In the genomic region with DNA sequence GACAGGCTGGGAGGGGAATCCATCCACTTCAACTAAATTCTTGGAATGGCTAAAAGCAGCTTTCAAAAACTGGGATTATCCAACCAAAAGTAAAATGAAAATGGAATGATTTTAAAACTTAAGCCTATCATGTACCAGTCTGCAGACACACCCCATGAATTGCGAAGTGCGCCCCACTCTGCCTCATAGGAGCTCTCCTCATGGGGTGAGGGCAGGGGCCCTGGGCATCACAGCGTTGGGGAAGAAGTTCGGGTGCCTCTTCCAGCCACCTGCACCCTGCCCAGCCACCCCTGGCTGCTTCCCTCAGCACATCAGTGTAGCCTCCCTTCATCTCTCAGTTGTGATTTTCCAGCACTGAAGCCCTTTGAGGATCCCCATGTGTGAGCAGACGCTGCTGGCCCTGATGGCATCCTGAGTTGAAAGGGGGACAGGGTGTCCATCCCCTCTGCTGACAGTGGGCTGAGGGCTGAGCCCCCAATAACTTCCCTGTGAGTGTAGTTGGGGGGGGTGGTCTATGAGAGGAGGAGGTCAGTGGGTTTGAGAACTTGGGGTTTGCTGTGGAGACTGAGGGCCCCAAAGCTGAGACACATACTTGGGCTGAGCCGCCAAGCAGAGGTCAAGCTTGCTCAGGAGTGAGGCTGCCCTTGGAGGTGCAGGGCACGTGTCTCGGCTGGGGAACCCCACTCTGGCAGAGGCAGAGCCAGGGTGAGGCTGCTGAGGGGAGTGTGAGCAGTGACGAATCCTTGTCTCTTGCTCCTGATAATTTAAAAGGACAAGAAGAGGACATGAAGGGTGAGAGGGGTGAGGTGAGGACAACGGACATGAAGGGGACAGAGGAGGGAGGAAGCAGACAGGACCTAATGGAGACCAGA, we compare ENCODE assay signal across 24 cellular contexts.
"Had no signal": no experiment of that assay in that cellular context is flagged by ENCODE, and none has a peak within 500 bp of the region (broad histone marks: within the 10 kb centered on the region; RNA-seq: fewer than 3 reads in every experiment).

No MANE protein-coding gene starts in this region.

- H3K27ac Mint-ChIP-seq: memory B cell; mesothelial cell of epicardium; stimulated activated memory B cell treated with anti-CD40 and anti-IgM and Interleukin-4, amounts not matched to agents 10 μg/mL and 1 μg/mL and 100 μg/mL, for 72 hours had no signal

- H3K4me3 ChIP-seq: coronary artery, esophagus muscularis mucosa, gastroesophageal sphincter, heart left ventricle, hepatocyte, lung, prostate gland, right atrium auricular region, thoracic aorta, tibial nerve, upper lobe of left lung, uterus had no signal

- H3K9me3 ChIP-seq: prostate gland, uterus had no signal

- H3K4me3 Mint-ChIP-seq: memory B cell; mesothelial cell of epicardium; naive thymus-derived CD4-positive, alpha-beta T cell; stimulated activated memory B cell treated with anti-CD40 and anti-IgM and Interleukin-4, amounts not matched to agents 10 μg/mL and 1 μg/mL and 100 μg/mL, for 72 hours had no signal

- DNase-seq: dermis blood vessel endothelial cell; effector memory CD4-positive, alpha-beta T cell; foreskin keratinocyte; heart left ventricle; naive thymus-derived CD4-positive, alpha-beta T cell; stimulated activated CD4-positive, alpha-beta T cell treated with anti-CD3 and anti-CD28 coated beads, Interleukin-4, amount 100 ng/mL, for 4 hours; stimulated activated naive CD8-positive, alpha-beta T cell treated with anti-CD3 and anti-CD28 coated beads, Interleukin-15, Interleukin-2, amounts not matched to agents 100 U/mL and 50 U/mL, for 24 hours; upper lobe of left lung; uterus had no signal

- H3K27me3 ChIP-seq: foreskin keratinocyte, hepatocyte, right atrium auricular region, upper lobe of left lung, uterus had no signal

- H3K9ac ChIP-seq: parathyroid adenoma had no signal

- H3K36me3 ChIP-seq: esophagus muscularis mucosa, gastroesophageal sphincter, heart left ventricle, prostate gland, right atrium auricular region, thoracic aorta, tibial nerve, upper lobe of left lung, uterus had no signal

- H3K4me1 ChIP-seq: esophagus muscularis mucosa, foreskin keratinocyte, gastroesophageal sphincter, heart left ventricle, parathyroid adenoma, prostate gland, right atrium auricular region, tibial nerve, upper lobe of left lung, uterus had no signal

- H2AFZ ChIP-seq: hepatocyte, parathyroid adenoma had no signal

- H3K27ac ChIP-seq: coronary artery, esophagus muscularis mucosa, foreskin keratinocyte, gastroesophageal sphincter, heart left ventricle, hepatocyte, parathyroid adenoma, prostate gland, right atrium auricular region, thoracic aorta, tibial nerve, upper lobe of left lung, uterus had no signal

- H3K79me2 ChIP-seq: hepatocyte, parathyroid adenoma had no signal

- H3K36me3 Mint-ChIP-seq: memory B cell; mesothelial cell of epicardium; stimulated activated memory B cell treated with anti-CD40 and anti-IgM and Interleukin-4, amounts not matched to agents 10 μg/mL and 1 μg/mL and 100 μg/mL, for 72 hours had no signal

- H3K4me1 Mint-ChIP-seq: memory B cell; mesothelial cell of epicardium; naive thymus-derived CD4-positive, alpha-beta T cell; stimulated activated memory B cell treated with anti-CD40 and anti-IgM and Interleukin-4, amounts not matched to agents 10 μg/mL and 1 μg/mL and 100 μg/mL, for 72 hours had no signal

- FAIRE-seq: endothelial cell of umbilical vein, islet of Langerhans had no signal

- H3K4me2 ChIP-seq: hepatocyte had no signal
